29 cellular contexts compared by ENCODE assay signal in genomic region chr12:48053883-48054282, GRCh38. TPM values are rescaled to one million over a fixed set of nuclear protein-coding genes. Genes with fewer than 3 reads are reported as not detected.
"Had no signal": no experiment of that assay in that cellular context is flagged by ENCODE, and none has a peak within 500 bp of the region (broad histone marks: within the 10 kb centered on the region; RNA-seq: fewer than 3 reads in every experiment).

No MANE protein-coding gene starts in this region.

- H3K27me3 ChIP-seq: stomach, suprapubic skin, testis, thyroid gland, tibial artery, tibial nerve, transverse colon, upper lobe of left lung, upper lobe of right lung, uterus, vagina had no signal

- H3K9me3 ChIP-seq: stomach, suprapubic skin, testis, thoracic aorta, thyroid gland, tibial artery, transverse colon, upper lobe of left lung, upper lobe of right lung, uterus, vagina had no signal

- H3K4me1 ChIP-seq: stomach, suprapubic skin, testis, thyroid gland, tibial artery, transverse colon, upper lobe of left lung, upper lobe of right lung, uterus, vagina had no signal

- H3K4me1 Mint-ChIP-seq: stimulated activated effector memory CD8-positive, alpha-beta T cell treated with anti-CD3 and anti-CD28 coated beads, Interleukin-12 subunit alpha, Interleukin-12 subunit beta, amount 100 ng/mL, for 72 hours; stimulated activated naive B cell treated with anti-CD40 and anti-IgM and Interleukin-4, amounts not matched to agents 10 μg/mL and 1 μg/mL and 100 μg/mL, for 72 hours; stimulated activated naive CD8-positive, alpha-beta T cell treated with anti-CD3 and anti-CD28 coated beads, Interleukin-15, amount 100 ng/mL, for 72 hours had no signal

- ATAC-seq: stimulated activated effector memory CD8-positive, alpha-beta T cell treated with anti-CD3 and anti-CD28 coated beads, Interleukin-12 subunit alpha, Interleukin-12 subunit beta, amount 100 ng/mL, for 72 hours; stimulated activated memory B cell treated with anti-CD40 and anti-IgM and Interleukin-4, amounts not matched to agents 10 μg/mL and 1 μg/mL and 100 μg/mL, for 72 hours; stimulated activated naive B cell treated with anti-CD40 and anti-IgM and Interleukin-4, amounts not matched to agents 10 μg/mL and 1 μg/mL and 100 μg/mL, for 72 hours; stimulated activated naive CD8-positive, alpha-beta T cell treated with anti-CD3 and anti-CD28 coated beads, Interleukin-15, amount 100 ng/mL, for 72 hours; stimulated activated naive CD8-positive, alpha-beta T cell treated with anti-CD3 and anti-CD28 coated beads, Interleukin-15, Interleukin-2, amounts not matched to agents 100 U/mL and 50 U/mL, for 24 hours; upper lobe of right lung had no signal

- DNase-seq: stimulated activated CD4-positive, alpha-beta T cell treated with anti-CD3 and anti-CD28 coated beads, Interleukin-2, amount 100 ng/mL, for 48 hours; stimulated activated CD4-positive, alpha-beta T cell treated with anti-CD3 and anti-CD28 coated beads, Interleukin-4, amount 100 ng/mL, for 1 hour; stimulated activated CD4-positive, alpha-beta T cell treated with anti-CD3 and anti-CD28 coated beads, Interleukin-4, amount 100 ng/mL, for 24 hours; stimulated activated CD4-positive, alpha-beta T cell treated with anti-CD3 and anti-CD28 coated beads, Interleukin-4, amount 100 ng/mL, for 4 hours; stimulated activated CD8-positive, alpha-beta memory T cell treated with anti-CD3 and anti-CD28 coated beads, Interleukin-4, amount 100 ng/mL, for 48 hours; stimulated activated naive B cell treated with anti-CD40 and anti-IgM and Interleukin-4, amounts not matched to agents 10 μg/mL and 1 μg/mL and 100 μg/mL, for 72 hours; stimulated activated naive CD4-positive, alpha-beta T cell treated with Interleukin-2 at 50 U/mL for 16 hours; stimulated activated naive CD8-positive, alpha-beta T cell treated with anti-CD3 and anti-CD28 coated beads, Interleukin-15, amount 100 ng/mL, for 72 hours; stimulated activated naive CD8-positive, alpha-beta T cell treated with anti-CD3 and anti-CD28 coated beads, Interleukin-15, Interleukin-2, amounts not matched to agents 100 U/mL and 50 U/mL, for 24 hours; stomach; substantia nigra; testis; thyroid gland; tibial artery; transverse colon; trophoblast cell; upper lobe of left lung; upper lobe of right lung; uterus had no signal

- H3K27ac ChIP-seq: stomach, suprapubic skin, testis, thoracic aorta, thyroid gland, tibial artery, tibial nerve, transverse colon, upper lobe of left lung, upper lobe of right lung, uterus, vagina had no signal

- H3K27me3 Mint-ChIP-seq: stimulated activated memory B cell treated with anti-CD40 and anti-IgM and Interleukin-4, amounts not matched to agents 10 μg/mL and 1 μg/mL and 100 μg/mL, for 72 hours; stimulated activated naive B cell treated with anti-CD40 and anti-IgM and Interleukin-4, amounts not matched to agents 10 μg/mL and 1 μg/mL and 100 μg/mL, for 72 hours; stimulated activated naive CD8-positive, alpha-beta T cell treated with anti-CD3 and anti-CD28 coated beads, Interleukin-15, amount 100 ng/mL, for 72 hours; stimulated activated naive CD8-positive, alpha-beta T cell treated with anti-CD3 and anti-CD28 coated beads, Interleukin-15, Interleukin-2, amounts not matched to agents 100 ng/mL and 50 ng/mL, for 24 hours; type B pancreatic cell had no signal

- H3K4me3 Mint-ChIP-seq: stimulated activated effector memory CD8-positive, alpha-beta T cell treated with anti-CD3 and anti-CD28 coated beads, Interleukin-12 subunit alpha, Interleukin-12 subunit beta, amount 100 ng/mL, for 72 hours; stimulated activated memory B cell treated with anti-CD40 and anti-IgM and Interleukin-4, amounts not matched to agents 10 μg/mL and 1 μg/mL and 100 μg/mL, for 72 hours; stimulated activated naive B cell treated with anti-CD40 and anti-IgM and Interleukin-4, amounts not matched to agents 10 μg/mL and 1 μg/mL and 100 μg/mL, for 72 hours; stimulated activated naive CD8-positive, alpha-beta T cell treated with anti-CD3 and anti-CD28 coated beads, Interleukin-15, amount 100 ng/mL, for 72 hours; stimulated activated naive CD8-positive, alpha-beta T cell treated with anti-CD3 and anti-CD28 coated beads, Interleukin-15, Interleukin-2, amounts not matched to agents 100 ng/mL and 50 ng/mL, for 24 hours; type B pancreatic cell had no signal

- H3K27ac Mint-ChIP-seq: stimulated activated effector memory CD8-positive, alpha-beta T cell treated with anti-CD3 and anti-CD28 coated beads, Interleukin-12 subunit alpha, Interleukin-12 subunit beta, amount 100 ng/mL, for 72 hours; stimulated activated memory B cell treated with anti-CD40 and anti-IgM and Interleukin-4, amounts not matched to agents 10 μg/mL and 1 μg/mL and 100 μg/mL, for 72 hours; stimulated activated naive B cell treated with anti-CD40 and anti-IgM and Interleukin-4, amounts not matched to agents 10 μg/mL and 1 μg/mL and 100 μg/mL, for 72 hours; stimulated activated naive CD8-positive, alpha-beta T cell treated with anti-CD3 and anti-CD28 coated beads, Interleukin-15, amount 100 ng/mL, for 72 hours; stimulated activated naive CD8-positive, alpha-beta T cell treated with anti-CD3 and anti-CD28 coated beads, Interleukin-15, Interleukin-2, amounts not matched to agents 100 ng/mL and 50 ng/mL, for 24 hours; type B pancreatic cell had no signal

- H3K4me3 ChIP-seq: stomach, suprapubic skin, testis, thoracic aorta, thyroid gland, tibial artery, tibial nerve, transverse colon, upper lobe of left lung, upper lobe of right lung, uterus, vagina had no signal

- H3K36me3 ChIP-seq: uterus had no signal

RNA-seq across cellular contexts. Expression of gene COL2A1, which starts 49.6 kb away (rescaled TPM):
- total RNA-seq: subcutaneous adipose tissue, suprapubic skin, thyroid gland, tibial nerve, upper lobe of right lung, ureter, vagina had no signal
